28 cellular contexts compared by ENCODE assay signal in genomic region chr3:107428051-107428858, GRCh38. TPM values are rescaled to one million over a fixed set of nuclear protein-coding genes. Genes with fewer than 3 reads are reported as not detected.
DNase-seq lines count a peak whose midpoint lies in the region; ATAC-seq and TF ChIP-seq lines count a peak whose summit lies in the region.
"Had no signal": no experiment of that assay in that cellular context is flagged by ENCODE, and none has a peak within 500 bp of the region (broad histone marks: within the 10 kb centered on the region; RNA-seq: fewer than 3 reads in every experiment).

No MANE protein-coding gene starts in this region.

- intact Hi-C loops in ascending aorta (cut with DNase I) = no loop called here

- no peaks in the 10 kb centered on the region for H3K9me3 Mint-ChIP-seq in memory B cell
- H3K9me3 Mint-ChIP-seq: activated CD4-positive, alpha-beta T cell treated with anti-CD3 and anti-CD28 coated beads, Interleukin-2, amount 10 ng/mL, durations not matched to agents 24 days and 14 days; endodermal cell; stimulated activated memory B cell treated with anti-CD40 and anti-IgM and Interleukin-4, amounts not matched to agents 10 μg/mL and 1 μg/mL and 100 μg/mL, for 72 hours; T-helper 1 cell treated with Interleukin-12 subunit alpha and Interleukin-12 subunit beta and Interleukin-4 antibody, amounts not matched to agents 30 μg/mL and 1 μg/mL, for 36 hours had no signal

- no peaks in the 10 kb centered on the region for H3K36me3 Mint-ChIP-seq in memory B cell
- H3K36me3 Mint-ChIP-seq: activated CD8-positive, alpha-beta memory T cell treated with anti-CD3 and anti-CD28 coated beads, Interleukin-2, amount 10 ng/mL, durations not matched to agents 7 days and 5 days; stimulated activated memory B cell treated with anti-CD40 and anti-IgM and Interleukin-4, amounts not matched to agents 10 μg/mL and 1 μg/mL and 100 μg/mL, for 72 hours had no signal

- peaks cover 28% of the 10 kb centered on the region for H3K4me1 Mint-ChIP-seq in memory B cell

- H3K27ac Mint-ChIP-seq in memory B cell = no peak overlapping the region
- H3K27ac Mint-ChIP-seq: activated CD4-positive, alpha-beta T cell treated with anti-CD3 and anti-CD28 coated beads, Interleukin-2, amount 10 ng/mL, durations not matched to agents 24 days and 14 days; activated CD8-positive, alpha-beta memory T cell treated with anti-CD3 and anti-CD28 coated beads, Interleukin-2, amount 10 ng/mL, durations not matched to agents 7 days and 5 days; endodermal cell; stimulated activated memory B cell treated with anti-CD40 and anti-IgM and Interleukin-4, amounts not matched to agents 10 μg/mL and 1 μg/mL and 100 μg/mL, for 72 hours; T-helper 1 cell treated with Interleukin-12 subunit alpha and Interleukin-12 subunit beta and Interleukin-4 antibody, amounts not matched to agents 30 μg/mL and 1 μg/mL, for 36 hours had no signal

- H3K27me3 Mint-ChIP-seq in memory B cell = no peaks in the 10 kb centered on the region
- H3K27me3 Mint-ChIP-seq: CD4-positive, alpha-beta memory T cell; stimulated activated memory B cell treated with anti-CD40 and anti-IgM and Interleukin-4, amounts not matched to agents 10 μg/mL and 1 μg/mL and 100 μg/mL, for 72 hours had no signal

- peak; percentile 20 for ATAC-seq in memory B cell (ENCODE audit: low read depth)
- ATAC-seq in HG03175 (IDR thresholded peaks at IDR 0.05; ENCODE audit: unreplicated experiment) = no peak
- ATAC-seq in HG03571 (IDR thresholded peaks at IDR 0.05; ENCODE audit: unreplicated experiment) = no peak
- ATAC-seq: activated CD8-positive, alpha-beta memory T cell treated with anti-CD3 and anti-CD28 coated beads, Interleukin-2, amount 10 ng/mL, durations not matched to agents 7 days and 5 days; gastroesophageal sphincter; stimulated activated memory B cell treated with anti-CD40 and anti-IgM and Interleukin-4, amounts not matched to agents 10 μg/mL and 1 μg/mL and 100 μg/mL, for 72 hours had no signal

- H3K79me2 ChIP-seq in Karpas-422 (ENCODE audit: low read length) = no peaks in the 10 kb centered on the region

- H3K4me1 ChIP-seq in Karpas-422 (ENCODE audit: low read length) (peaks cover 81% of the 10 kb centered on the region), ascending aorta (peaks cover 0 to 9% of the 10 kb centered on the region in 2 donors)

- no peaks in the 10 kb centered on the region for H4K20me1 ChIP-seq in Karpas-422 (ENCODE audit: insufficient read depth, low read depth, low read length)

- TF ChIP-seq CTCF in ascending aorta (IDR thresholded peaks at IDR 0.05) = no peak

- H3K27ac ChIP-seq in Karpas-422 (ENCODE audit: low read length) (peak overlapping the region; percentile 98), ascending aorta (peak overlapping the region; percentile 99 to 100)

- H3K36me3 ChIP-seq in Karpas-422 (ENCODE audit: insufficient read depth, low read length) (no peaks in the 10 kb centered on the region), ascending aorta (no peaks in the 10 kb centered on the region)
- H3K36me3 ChIP-seq: esophagus squamous epithelium, gastroesophageal sphincter, thoracic aorta had no signal

- H3K27me3 ChIP-seq in Karpas-422 (ENCODE audit: low read length) = no peaks in the 10 kb centered on the region
- H3K27me3 ChIP-seq in ascending aorta = no peaks in the 10 kb centered on the region
- H3K27me3 ChIP-seq: esophagus squamous epithelium, gastroesophageal sphincter had no signal

- H3K4me3 ChIP-seq in Karpas-422 (ENCODE audit: low read length) (peak overlapping the region; percentile 39), ascending aorta (no peak overlapping the region)

- peak overlapping the region; percentile 57 for H3K9ac ChIP-seq in Karpas-422 (ENCODE audit: low read length)

- H2AFZ ChIP-seq in Karpas-422 (ENCODE audit: low read length) = peak overlapping the region; percentile 27; the same call in 1 of the 2 replicates

- H3K9me2 ChIP-seq in Karpas-422 (replicated peaks; ENCODE audit: insufficient read depth, low read length) = no peaks in the 10 kb centered on the region

- H3K9me3 ChIP-seq in Karpas-422 (ENCODE audit: low read length) = no peaks in the 10 kb centered on the region
- no peaks in the 10 kb centered on the region for H3K9me3 ChIP-seq in ascending aorta
- H3K9me3 ChIP-seq: esophagus squamous epithelium, gastroesophageal sphincter, thoracic aorta had no signal

- DNase-seq in Karpas-422 = peak; percentile 92
- DNase-seq in ascending aorta (ENCODE audit: low spot score in 2 of 2) = no peak
- DNase-seq in memory B cell (ENCODE audit: low spot score in 2 of 2) = no peak
- DNase-seq in superior temporal gyrus (ENCODE audit: extremely low spot score) = peak; percentile 69
- no peak for DNase-seq in cerebellum (ENCODE audit: low spot score)
- DNase-seq: activated CD4-positive, alpha-beta T cell treated with anti-CD3 and anti-CD28 coated beads, Interleukin-2, amount 10 ng/mL, durations not matched to agents 24 days and 14 days; activated CD8-positive, alpha-beta memory T cell treated with anti-CD3 and anti-CD28 coated beads, Interleukin-2, amount 10 ng/mL, durations not matched to agents 7 days and 5 days; activated naive CD4-positive, alpha-beta T cell treated with anti-CD3 and anti-CD28 coated beads, Interleukin-2, amount 50 U/mL, for 16 hours; CD4-positive, alpha-beta memory T cell; endodermal cell; esophagus squamous epithelium; GF-D8; kidney; NCI-H1105; NCI-H2029 treated with DMSO at 0.1 percent for 48 hours; NCI-H446; small intestine; stimulated activated CD4-positive, alpha-beta T cell treated with anti-CD3 and anti-CD28 coated beads, Interleukin-2, amount 100 ng/mL, for 24 hours had no signal

- peak overlapping the region; percentile 4 for H3K4me3 Mint-ChIP-seq in memory B cell
- H3K4me3 Mint-ChIP-seq: activated CD4-positive, alpha-beta T cell treated with anti-CD3 and anti-CD28 coated beads, Interleukin-2, amount 10 ng/mL, durations not matched to agents 24 days and 14 days; activated CD8-positive, alpha-beta memory T cell treated with anti-CD3 and anti-CD28 coated beads, Interleukin-2, amount 10 ng/mL, durations not matched to agents 7 days and 5 days; stimulated activated memory B cell treated with anti-CD40 and anti-IgM and Interleukin-4, amounts not matched to agents 10 μg/mL and 1 μg/mL and 100 μg/mL, for 72 hours; T-helper 1 cell treated with Interleukin-12 subunit alpha and Interleukin-12 subunit beta and Interleukin-4 antibody, amounts not matched to agents 30 μg/mL and 1 μg/mL, for 36 hours had no signal

- H3K4me2 ChIP-seq in Karpas-422 (ENCODE audit: low read depth, low read length, poor library complexity, severe bottlenecking) = peak overlapping the region; percentile 80

RNA-seq across cellular contexts. Expression of gene CCDC54, which starts 51.0 kb away (rescaled TPM):
- not detected in 2 replicates for total RNA-seq in Karpas-422 (2014; rRNA removed; shearing (Covaris generic); ENCODE audit: low replicate concordance)
- total RNA-seq in ascending aorta = not detected
- 0.54 TPM for total RNA-seq in cerebellum
- total RNA-seq: activated CD4-positive, alpha-beta T cell treated with anti-CD3 and anti-CD28 coated beads, Interleukin-2, amount 10 ng/mL, durations not matched to agents 24 days and 14 days; activated CD8-positive, alpha-beta memory T cell treated with anti-CD3 and anti-CD28 coated beads, Interleukin-2, amount 10 ng/mL, durations not matched to agents 7 days and 5 days; astrocyte; CD4-positive, alpha-beta memory T cell; endodermal cell; esophagus squamous epithelium; gastroesophageal sphincter; HT1080; kidney; pulmonary artery endothelial cell; SK-MEL-5; thoracic aorta had no signal

Comparison
In these comparisons a context has a peak if more than half of its experiments do, and no peak if none do; other contexts are left out.
1. DNase-seq: peak in Karpas-422 (single experiment) and superior temporal gyrus (single experiment); none in ascending aorta (0 of 2), memory B cell (0 of 2) and cerebellum (single experiment).